8 cellular contexts compared by ENCODE assay signal in genomic region chr4:73446336-73446938, GRCh38. TPM values are rescaled to one million over a fixed set of nuclear protein-coding genes. Genes with fewer than 3 reads are reported as not detected.
A peak's percentile ranks its signal among the peaks of the same experiment; 100 is the strongest.
DNase-seq lines count a peak whose midpoint lies in the region; TF ChIP-seq lines count a peak whose summit lies in the region.

No MANE protein-coding gene starts in this region.

- no peak overlapping the region for H3K4me3 ChIP-seq in AG04450 (ENCODE audit: low read depth, low read length)
- H3K4me3 ChIP-seq in GM12864 (ENCODE audit: low read depth, low read length): no peak overlapping the region
- H3K4me3 ChIP-seq in HAP-1: no peak overlapping the region
- no peak overlapping the region for H3K4me3 ChIP-seq in sigmoid colon

- TF ChIP-seq EP300 in sigmoid colon (IDR thresholded peaks at IDR 0.05): no peak

- H3K27me3 ChIP-seq in AG04450 (ENCODE audit: control insufficient read depth, insufficient read depth, low read length) (no peaks in the 10 kb centered on the region), HAP-1 (ENCODE audit: low read depth) (no peaks in the 10 kb centered on the region), sigmoid colon (no peaks in the 10 kb centered on the region)

- H3K27ac ChIP-seq in AG04450 (ENCODE audit: low read depth, low read length) (no peak overlapping the region), sigmoid colon (no peak overlapping the region)

- intact Hi-C loops in sigmoid colon (cut with DNase I): no loop called here

- H3K9me3 ChIP-seq in AG04450 (ENCODE audit: control insufficient read depth, insufficient read depth, low read length) (no peaks in the 10 kb centered on the region), HAP-1 (no peaks in the 10 kb centered on the region), sigmoid colon (no peaks in the 10 kb centered on the region)

- TF ChIP-seq CTCF in AG04450 (IDR thresholded peaks at IDR 0.05; ENCODE audit: low read depth, low read length) (peak; percentile 77), GM12864 (IDR thresholded peaks at IDR 0.05; ENCODE audit: low read depth, low read length, missing control alignments) (peak; percentile 70), LNCAP (IDR thresholded peaks at IDR 0.05) (peak; percentile 97), sigmoid colon (IDR thresholded peaks at IDR 0.05) (peak in 2 of 4 experiments; percentile 28 to 44)

- no peak for TF ChIP-seq POLR2A in sigmoid colon (IDR thresholded peaks at IDR 0.05)

- POLR2A ChIA-PET in AG04450 (lab: Yijun Ruan, JAX): no interaction called here

- 6 to 8% methylated on average over 4 of the region's 4 CpGs for WGBS in sigmoid colon, 2 donors

- no peaks in the 10 kb centered on the region for H3K36me3 ChIP-seq in HAP-1 (replicated peaks)
- no peaks in the 10 kb centered on the region for H3K36me3 ChIP-seq in sigmoid colon

- CTCF ChIA-PET in AG04450 (lab: Charles Lee): interaction anchor here (0.6 to 4.8 kb wide), 46 partner anchors 8 to 830 kb away, joined by 3 to 40 read pairs (median 4); partner anchors contain the start of genes AFP and ANKRD17

- DNase-seq in AG04450 (ENCODE audit: low read depth, low spot score): no peak
- DNase-seq in GM12864 (ENCODE audit: low read depth): peak; percentile 18
- DNase-seq in HAP-1 (ENCODE audit: low spot score in 2 of 2): peak; percentile 40 to 82
- peak; percentile 49 for DNase-seq in SHP77 treated with DMSO at 0.1 percent for 48 hours (lab: John Stamatoyannopoulos, UW)
- peak; percentile 46 for DNase-seq in fibroblast of gingiva (ENCODE audit: low read depth)
- peak; percentile 28 for DNase-seq in putamen (ENCODE audit: low spot score)
- DNase-seq in sigmoid colon: no peak

- no peaks in the 10 kb centered on the region for H3K4me1 ChIP-seq in HAP-1
- no peaks in the 10 kb centered on the region for H3K4me1 ChIP-seq in sigmoid colon

- in situ Hi-C loops in HAP-1 (cut with MboI; ENCODE audit: low sequenced_read_pairs): loop anchor here (10.0 to 25.0 kb wide), 2 partner anchors 102 to 216 kb away; no protein-coding TSS in a partner anchor

RNA-seq across cellular contexts. Expression of gene AFP, which starts 10.4 kb away (rescaled TPM):
- 0.83 and 1.1 TPM in 2 replicates for polyA plus RNA-seq in AG04450 (2011; rRNA removed)
- polyA minus RNA-seq in AG04450 (2011; rRNA and poly(A)+ RNA removed): not detected in 2 replicates
- not detected for total RNA-seq in sigmoid colon
- not detected for polyA plus RNA-seq in sigmoid colon

RNA-seq across cellular contexts. Expression of gene AFM, which starts 35.1 kb away (rescaled TPM):
- polyA plus RNA-seq in AG04450 (2011; rRNA removed): not detected in 2 replicates
- not detected in 2 replicates for polyA minus RNA-seq in AG04450 (2011; rRNA and poly(A)+ RNA removed)
- not detected for total RNA-seq in sigmoid colon
- not detected for polyA plus RNA-seq in sigmoid colon

RNA-seq across cellular contexts. Expression of gene ALB, which starts 42.4 kb away (rescaled TPM):
- 0.06 TPM in 1 of 2 replicates, not detected in the other for polyA plus RNA-seq in AG04450 (2011; rRNA removed)
- polyA minus RNA-seq in AG04450 (2011; rRNA and poly(A)+ RNA removed): not detected in 2 replicates
- total RNA-seq in sigmoid colon: not detected
- under 1 TPM in 1 of 3 donors, not detected in 2; 0.96 TPM for polyA plus RNA-seq in sigmoid colon

Comparison
In these comparisons a context has a peak if more than half of its experiments do, and no peak if none do; other contexts are left out.
1. DNase-seq: peak in GM12864 (single experiment), HAP-1 (2 of 2), SHP77 treated with DMSO at 0.1 percent for 48 hours (single experiment), fibroblast of gingiva (single experiment) and putamen (single experiment); none in AG04450 (single experiment) and sigmoid colon (single experiment).